Comparison of ENCODE assay signal across 15 cellular contexts in the genomic region with DNA sequence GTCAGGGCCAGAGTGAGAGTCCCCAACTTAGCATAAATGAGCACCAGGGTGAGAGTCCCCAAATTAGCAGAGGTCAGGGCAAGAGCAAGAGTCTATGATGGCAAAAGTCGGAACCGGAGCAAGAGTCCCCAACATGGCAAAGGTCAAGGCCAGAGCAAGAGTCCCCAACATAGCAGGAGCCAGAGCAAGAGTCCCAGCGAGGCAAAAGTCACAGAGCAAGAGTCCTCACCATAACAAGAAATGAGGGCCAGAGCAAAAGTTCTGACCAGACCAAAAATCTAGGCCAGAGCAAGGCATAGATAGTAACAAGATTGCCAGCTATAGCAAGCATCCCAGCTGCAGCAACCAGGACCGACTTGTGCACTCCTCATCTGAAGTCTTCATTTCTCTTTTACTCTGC. TPM values are rescaled to one million over a fixed set of nuclear protein-coding genes. Genes with fewer than 3 reads are reported as not detected.
DNase-seq lines count a peak whose midpoint lies in the region; ATAC-seq and TF ChIP-seq lines count a peak whose summit lies in the region.
"Had no signal": no experiment of that assay in that cellular context is flagged by ENCODE, and none has a peak within 500 bp of the region (broad histone marks: within the 10 kb centered on the region; RNA-seq: fewer than 3 reads in every experiment).

No MANE protein-coding gene starts in this region.

- WGBS in heart right ventricle, 2 donors = 88 to 97% methylated on average over 4 of the region's 4 CpGs

- no peaks in the 10 kb centered on the region for H3K27me3 ChIP-seq in left ventricle myocardium inferior (ENCODE audit: low read depth)
- no peaks in the 10 kb centered on the region for H3K27me3 ChIP-seq in heart right ventricle
- H3K27me3 ChIP-seq in Panc1 (ENCODE audit: control insufficient read depth, insufficient read depth, low read length) = no peaks in the 10 kb centered on the region
- H3K27me3 ChIP-seq: suprapubic skin had no signal

- H3K27me3 Mint-ChIP-seq in effector memory CD8-positive, alpha-beta T cell = no peaks in the 10 kb centered on the region
- no peaks in the 10 kb centered on the region for H3K27me3 Mint-ChIP-seq in type B pancreatic cell
- H3K27me3 Mint-ChIP-seq in activated CD4-positive, alpha-beta memory T cell treated with anti-CD3 and anti-CD28 coated beads for 36 hours = no peaks in the 10 kb centered on the region

- TF ChIP-seq CTCF in left ventricle myocardium inferior (IDR thresholded peaks at IDR 0.05; ENCODE audit: borderline replicate concordance) (no peak), heart right ventricle (IDR thresholded peaks at IDR 0.05) (no peak), Panc1 (IDR thresholded peaks at IDR 0.05) (no peak), type B pancreatic cell (conservative IDR thresholded peaks at IDR 0.05) (no peak)

- intact Hi-C loops in left ventricle myocardium inferior (cut with micrococcal nuclease) (no loop called here), heart right ventricle (cut with DNase I) (loop anchor here in 7 of 10 donors (5.0 to 10.0 kb wide), 2 partner anchors 41 to 99 kb away; a partner anchor contains a TSS), Panc1 (cut with micrococcal nuclease; ENCODE audit: unreplicated experiment) (no loop called here)
- intact Hi-C loops in activated CD4-positive, alpha-beta memory T cell treated with anti-CD3 and anti-CD28 coated beads for 36 hours (cut with micrococcal nuclease) = loop anchor here (10.0 kb wide), 1 partner anchor 261 kb away; a partner anchor contains a TSS

- DNase-seq in left ventricle myocardium inferior (no peak), heart right ventricle (no peak), Panc1 (ENCODE audit: low read depth, low spot score) (no peak), type B pancreatic cell (ENCODE audit: extremely low spot score, unreplicated experiment) (no peak)
- no peak for DNase-seq in effector memory CD8-positive, alpha-beta T cell
- no peak for DNase-seq in activated CD4-positive, alpha-beta memory T cell treated with anti-CD3 and anti-CD28 coated beads for 36 hours
- DNase-seq: activated CD4-positive, alpha-beta T cell treated with anti-CD3 and anti-CD28 coated beads for 48 hours; Caco-2; left cardiac atrium; NCI-H1930; stimulated activated CD4-positive, alpha-beta T cell treated with anti-CD3 and anti-CD28 coated beads, Interleukin-4, amount 100 ng/mL, for 24 hours had no signal

- H3K27ac ChIP-seq in left ventricle myocardium inferior (replicated peaks) (peak overlapping the region; percentile 48), heart right ventricle (peak overlapping the region in 4 of 10 donors; percentile 54 to 86 (median 67)), Panc1 (ENCODE audit: low read length) (no peak overlapping the region)
- H3K27ac ChIP-seq: KMS-11, suprapubic skin had no signal

- no peaks in the 10 kb centered on the region for H3K9me3 ChIP-seq in left ventricle myocardium inferior (replicated peaks)
- H3K9me3 ChIP-seq in heart right ventricle = no peaks in the 10 kb centered on the region
- H3K9me3 ChIP-seq in Panc1 (ENCODE audit: control insufficient read depth, insufficient read depth, low read depth, low read length) = no peaks in the 10 kb centered on the region
- H3K9me3 ChIP-seq: Caco-2, esophagus muscularis mucosa, suprapubic skin had no signal

- ATAC-seq in heart right ventricle (no peak), Panc1 (no peak), HG03139 (IDR thresholded peaks at IDR 0.05; ENCODE audit: unreplicated experiment) (no peak)
- ATAC-seq in effector memory CD8-positive, alpha-beta T cell (replicated peaks) = no peak
- ATAC-seq: left cardiac atrium had no signal

- no peaks in the 10 kb centered on the region for H3K9me3 Mint-ChIP-seq in effector memory CD8-positive, alpha-beta T cell
- H3K9me3 Mint-ChIP-seq in type B pancreatic cell = no peaks in the 10 kb centered on the region
- H3K9me3 Mint-ChIP-seq in activated CD4-positive, alpha-beta memory T cell treated with anti-CD3 and anti-CD28 coated beads for 36 hours = no peaks in the 10 kb centered on the region

- TSS peak; percentile 10 for BruUV-seq in Panc1 (replicated peaks; lab: Mats Ljungman, UMichigan)

- H3K4me3 ChIP-seq in left ventricle myocardium inferior = no peak overlapping the region
- no peak overlapping the region for H3K4me3 ChIP-seq in heart right ventricle
- H3K4me3 ChIP-seq in Panc1 (ENCODE audit: low read depth in 2 of 2, low read length in 2 of 2) = no peak overlapping the region
- H3K4me3 ChIP-seq: esophagus muscularis mucosa, suprapubic skin had no signal

- peaks cover 64% of the 10 kb centered on the region for H3K36me3 Mint-ChIP-seq in effector memory CD8-positive, alpha-beta T cell (ENCODE audit: insufficient read depth)
- H3K36me3 Mint-ChIP-seq in type B pancreatic cell = peaks cover 24% of the 10 kb centered on the region
- peaks cover 37% of the 10 kb centered on the region for H3K36me3 Mint-ChIP-seq in activated CD4-positive, alpha-beta memory T cell treated with anti-CD3 and anti-CD28 coated beads for 36 hours

- H3K4me3 Mint-ChIP-seq in effector memory CD8-positive, alpha-beta T cell = no peak overlapping the region
- no peak overlapping the region for H3K4me3 Mint-ChIP-seq in type B pancreatic cell
- H3K4me3 Mint-ChIP-seq in activated CD4-positive, alpha-beta memory T cell treated with anti-CD3 and anti-CD28 coated beads for 36 hours = no peak overlapping the region

- H3K4me1 ChIP-seq in left ventricle myocardium inferior (peaks cover 50% of the 10 kb centered on the region), heart right ventricle (peaks cover 0 to 38% (median 24%) of the 10 kb centered on the region in 9 donors), Panc1 (ENCODE audit: control insufficient read depth, insufficient read depth, low read length) (peaks cover 5% of the 10 kb centered on the region; the same call in 1 of the 2 replicates)
- H3K4me1 ChIP-seq: Caco-2 had no signal

- POLR2A ChIA-PET in Panc1 (lab: Charles Lee) = interaction anchor here (0.6 kb wide), 1 partner anchor 72 kb away, joined by 5 read pairs; no protein-coding TSS in a partner anchor
- POLR2A ChIA-PET in activated CD4-positive, alpha-beta memory T cell treated with anti-CD3 and anti-CD28 coated beads for 36 hours (lab: Charles Lee) = no interaction called here

- in situ Hi-C loops in Panc1 (cut with HindIII; ENCODE audit: low pct_unique_long_range_greater_than_20kb, low sequenced_read_pairs) = no loop called here

- CTCF ChIA-PET in Panc1 (lab: Charles Lee) = interaction anchor here (0.6 kb wide), 1 partner anchor 9 kb away, joined by 3 read pairs; no protein-coding TSS in a partner anchor
- CTCF ChIA-PET in activated CD4-positive, alpha-beta memory T cell treated with anti-CD3 and anti-CD28 coated beads for 36 hours (lab: Charles Lee) = interaction anchor here (0.7 kb wide), 1 partner anchor 41 kb away, joined by 3 read pairs; a partner anchor contains a TSS

- peaks cover 29 to 44% of the 10 kb centered on the region in 2 donors for H3K4me1 Mint-ChIP-seq in effector memory CD8-positive, alpha-beta T cell (ENCODE audit: low read depth in 2 of 2)
- peaks cover 32% of the 10 kb centered on the region for H3K4me1 Mint-ChIP-seq in type B pancreatic cell (ENCODE audit: unreplicated experiment)
- peaks cover 55% of the 10 kb centered on the region for H3K4me1 Mint-ChIP-seq in activated CD4-positive, alpha-beta memory T cell treated with anti-CD3 and anti-CD28 coated beads for 36 hours (ENCODE audit: low read depth)

- peak overlapping the region; percentile 99 to 100 for H3K27ac Mint-ChIP-seq in effector memory CD8-positive, alpha-beta T cell
- H3K27ac Mint-ChIP-seq in type B pancreatic cell = peak overlapping the region; percentile 55
- no peak overlapping the region for H3K27ac Mint-ChIP-seq in activated CD4-positive, alpha-beta memory T cell treated with anti-CD3 and anti-CD28 coated beads for 36 hours

- H3K36me3 ChIP-seq in left ventricle myocardium inferior = peaks cover 31% of the 10 kb centered on the region
- H3K36me3 ChIP-seq in heart right ventricle = peaks cover 0 to 50% (median 23%) of the 10 kb centered on the region in 9 donors
- no peaks in the 10 kb centered on the region; the same call in none of the 2 replicates for H3K36me3 ChIP-seq in Panc1 (ENCODE audit: control insufficient read depth, insufficient read depth, low read length)

RNA-seq across cellular contexts. Expression of a gene that starts 3.1 kb away (rescaled TPM):
- total RNA-seq in left ventricle myocardium inferior = 14.1 TPM
- 10 to 100 TPM; 12.5 to 18.7 (median 16.5) TPM for total RNA-seq in heart right ventricle
- 1 to 10 TPM; 9.6 to 9.9 TPM for polyA plus RNA-seq in heart right ventricle
- total RNA-seq in Panc1 (2021; ENCODE audit: unreplicated experiment) = 23.6 TPM
- polyA plus RNA-seq in Panc1 (2012; ENCODE audit: insufficient read length) = 16.2 TPM
- total RNA-seq in type B pancreatic cell (ENCODE audit: low replicate concordance) = 22.4 and 26.6 TPM in 2 replicates
- total RNA-seq in activated CD4-positive, alpha-beta memory T cell treated with anti-CD3 and anti-CD28 coated beads for 36 hours = 10 to 100 TPM; 29.1 to 29.9 TPM

RNA-seq across cellular contexts. Expression of a gene that starts 40.2 kb away (rescaled TPM):
- total RNA-seq in left ventricle myocardium inferior = 1,085 TPM
- 1,000 to 10,000 TPM in 5 of 10 donors, 100 to 1,000 TPM in 5; 759 to 1,195 (median 1,005) TPM for total RNA-seq in heart right ventricle
- 1,000 to 10,000 TPM in 1 of 2 donors, 100 to 1,000 TPM in 1; 819 to 1,588 TPM for polyA plus RNA-seq in heart right ventricle
- total RNA-seq in Panc1 (2021; ENCODE audit: unreplicated experiment) = 498 TPM
- polyA plus RNA-seq in Panc1 (2012; ENCODE audit: insufficient read length) = 467 TPM
- 335 and 403 TPM in 2 replicates for total RNA-seq in type B pancreatic cell (ENCODE audit: low replicate concordance)
- 100 to 1,000 TPM; 351 to 353 TPM for total RNA-seq in activated CD4-positive, alpha-beta memory T cell treated with anti-CD3 and anti-CD28 coated beads for 36 hours

RNA-seq across cellular contexts. Expression of a gene that starts 40.3 kb away (rescaled TPM):
- total RNA-seq in left ventricle myocardium inferior (38.8 TPM), heart right ventricle (10 to 100 TPM; 36.7 to 52.5 (median 43.6) TPM), Panc1 (2021; ENCODE audit: unreplicated experiment) (55.3 TPM), type B pancreatic cell (ENCODE audit: low replicate concordance) (85.6 and 89.9 TPM in 2 replicates)
- 10 to 100 TPM; 15.4 to 23.1 TPM for polyA plus RNA-seq in heart right ventricle
- polyA plus RNA-seq in Panc1 (2012; ENCODE audit: insufficient read length) = 46.8 TPM
- 10 to 100 TPM; 31.4 to 34.6 TPM for total RNA-seq in activated CD4-positive, alpha-beta memory T cell treated with anti-CD3 and anti-CD28 coated beads for 36 hours

RNA-seq across cellular contexts. Expression of a gene that starts 50.4 kb away (rescaled TPM):
- total RNA-seq in left ventricle myocardium inferior (2.8 TPM), heart right ventricle (1 to 10 TPM; 1.8 to 9.8 (median 3.1) TPM), Panc1 (2021; ENCODE audit: unreplicated experiment) (25.9 TPM), type B pancreatic cell (ENCODE audit: low replicate concordance) (30.8 and 32.0 TPM in 2 replicates)
- polyA plus RNA-seq in heart right ventricle = 10 to 100 TPM in 1 of 2 donors, 1 to 10 TPM in 1; 2.4 to 16.4 TPM
- polyA plus RNA-seq in Panc1 (2012; ENCODE audit: insufficient read length) = 25.5 TPM
- total RNA-seq in activated CD4-positive, alpha-beta memory T cell treated with anti-CD3 and anti-CD28 coated beads for 36 hours = 1 to 10 TPM; 4.4 to 5.3 TPM

Comparison
In these comparisons a context has a peak if more than half of its experiments do, and no peak if none do; other contexts are left out.
1. intact Hi-C loops: an anchor here in heart right ventricle (5.0 to 10.0 kb wide) and activated CD4-positive, alpha-beta memory T cell treated with anti-CD3 and anti-CD28 coated beads for 36 hours (10.0 kb wide); none called in left ventricle myocardium inferior and Panc1.